1 cellular context compared by ENCODE assay signal in the genomic region with DNA sequence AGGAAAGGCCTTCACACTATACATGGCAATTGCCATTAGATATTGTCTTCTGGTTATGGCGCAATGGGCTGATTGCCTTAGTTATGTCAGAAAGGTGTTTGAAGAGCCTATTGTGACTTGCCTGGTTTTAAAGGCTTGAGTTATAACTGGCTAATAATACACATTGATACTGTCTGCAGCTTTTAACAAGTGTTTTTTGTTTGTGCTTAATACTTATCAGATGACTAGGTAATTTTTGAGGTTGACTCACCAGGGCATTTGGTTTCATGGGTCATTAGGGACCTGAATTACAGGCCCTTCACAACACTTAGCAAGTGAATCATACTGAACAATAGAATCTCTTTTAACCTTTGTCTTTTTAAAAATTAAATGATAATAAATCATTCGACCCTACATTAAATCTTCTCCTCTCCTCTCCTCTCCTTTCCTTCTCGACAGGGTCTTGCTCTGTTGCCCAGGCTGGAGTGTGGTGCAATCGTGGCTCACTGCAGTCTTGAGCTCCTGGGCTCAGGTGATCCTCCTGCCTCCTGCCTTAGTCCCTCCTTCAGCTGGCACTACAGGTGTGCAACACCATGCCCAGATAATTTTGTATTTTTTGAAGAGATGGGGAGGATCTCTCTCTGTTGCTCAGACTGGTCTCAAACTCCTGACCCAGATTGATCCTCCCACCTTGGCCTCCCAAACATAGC.
A peak's percentile ranks its signal among the peaks of the same experiment; 100 is the strongest.
TF ChIP-seq lines count a peak whose summit lies in the region.

No MANE protein-coding gene starts in this region.

TF ChIP-seq in HEK293, 187 proteins besides CTCF, POLR2A, EP300 and RAD21 (continued from another document):
- TF ChIP-seq REST (tag by site-specific recombination; IDR thresholded peaks at IDR 0.05), result no peak
- TF ChIP-seq SP7 (tag by site-specific recombination; IDR thresholded peaks at IDR 0.05), result peak; percentile 76
- TF ChIP-seq ZNF629 (tag by site-specific recombination; IDR thresholded peaks at IDR 0.05), result peak; percentile 56
- TF ChIP-seq, protein P1, sequence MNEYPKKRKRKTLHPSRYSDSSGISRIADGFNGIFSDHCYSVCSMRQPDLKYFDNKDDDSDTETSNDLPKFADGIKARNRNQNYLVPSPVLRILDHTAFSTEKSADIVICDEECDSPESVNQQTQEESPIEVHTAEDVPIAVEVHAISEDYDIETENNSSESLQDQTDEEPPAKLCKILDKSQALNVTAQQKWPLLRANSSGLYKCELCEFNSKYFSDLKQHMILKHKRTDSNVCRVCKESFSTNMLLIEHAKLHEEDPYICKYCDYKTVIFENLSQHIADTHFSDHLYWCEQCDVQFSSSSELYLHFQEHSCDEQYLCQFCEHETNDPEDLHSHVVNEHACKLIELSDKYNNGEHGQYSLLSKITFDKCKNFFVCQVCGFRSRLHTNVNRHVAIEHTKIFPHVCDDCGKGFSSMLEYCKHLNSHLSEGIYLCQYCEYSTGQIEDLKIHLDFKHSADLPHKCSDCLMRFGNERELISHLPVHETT (tag by site-specific recombination; IDR thresholded peaks at IDR 0.05), result peak; percentile 76
- TF ChIP-seq ZNF302 (tag by site-specific recombination; IDR thresholded peaks at IDR 0.05; ENCODE audit: low read depth), result no peak
- TF ChIP-seq ZNF548 (tag by site-specific recombination; IDR thresholded peaks at IDR 0.05), result no peak
- TF ChIP-seq ZFP37 (tag by site-specific recombination; IDR thresholded peaks at IDR 0.05), result peak; percentile 52; the same call in 1 of the 2 replicates
- no peak for TF ChIP-seq BCL11B (tag by site-specific recombination; IDR thresholded peaks at IDR 0.05; ENCODE audit: low read depth)
- peak; percentile 63 for TF ChIP-seq ZNF843 (tag by site-specific recombination; IDR thresholded peaks at IDR 0.05)
- peak; percentile 52; the same call in 1 of the 2 replicates for TF ChIP-seq ZNF121 (tag by site-specific recombination; IDR thresholded peaks at IDR 0.05)
- peak; percentile 8; the same call in 1 of the 2 replicates for TF ChIP-seq GFI1B (tag by site-specific recombination; IDR thresholded peaks at IDR 0.05)
- no peak for TF ChIP-seq ZFP3 (tag by site-specific recombination; IDR thresholded peaks at IDR 0.05; ENCODE audit: low read depth)
- TF ChIP-seq, protein P2, sequence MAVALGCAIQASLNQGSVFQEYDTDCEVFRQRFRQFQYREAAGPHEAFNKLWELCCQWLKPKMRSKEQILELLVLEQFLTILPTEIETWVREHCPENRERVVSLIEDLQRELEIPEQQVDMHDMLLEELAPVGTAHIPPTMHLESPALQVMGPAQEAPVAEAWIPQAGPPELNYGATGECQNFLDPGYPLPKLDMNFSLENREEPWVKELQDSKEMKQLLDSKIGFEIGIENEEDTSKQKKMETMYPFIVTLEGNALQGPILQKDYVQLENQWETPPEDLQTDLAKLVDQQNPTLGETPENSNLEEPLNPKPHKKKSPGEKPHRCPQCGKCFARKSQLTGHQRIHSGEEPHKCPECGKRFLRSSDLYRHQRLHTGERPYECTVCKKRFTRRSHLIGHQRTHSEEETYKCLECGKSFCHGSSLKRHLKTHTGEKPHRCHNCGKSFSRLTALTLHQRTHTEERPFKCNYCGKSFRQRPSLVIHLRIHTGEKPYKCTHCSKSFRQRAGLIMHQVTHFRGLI (tag by site-specific recombination; IDR thresholded peaks at IDR 0.05), result no peak
- no peak for TF ChIP-seq PATZ1 (tag by site-specific recombination; IDR thresholded peaks at IDR 0.05)
- no peak for TF ChIP-seq BCL11A (tag by site-specific recombination; IDR thresholded peaks at IDR 0.05; ENCODE audit: low read depth)
- no peak for TF ChIP-seq PBX3 (CRISPR knock-in tag; IDR thresholded peaks at IDR 0.05)
- TF ChIP-seq ZNF398 (tag by site-specific recombination; IDR thresholded peaks at IDR 0.05), result no peak
- TF ChIP-seq, protein P3, sequence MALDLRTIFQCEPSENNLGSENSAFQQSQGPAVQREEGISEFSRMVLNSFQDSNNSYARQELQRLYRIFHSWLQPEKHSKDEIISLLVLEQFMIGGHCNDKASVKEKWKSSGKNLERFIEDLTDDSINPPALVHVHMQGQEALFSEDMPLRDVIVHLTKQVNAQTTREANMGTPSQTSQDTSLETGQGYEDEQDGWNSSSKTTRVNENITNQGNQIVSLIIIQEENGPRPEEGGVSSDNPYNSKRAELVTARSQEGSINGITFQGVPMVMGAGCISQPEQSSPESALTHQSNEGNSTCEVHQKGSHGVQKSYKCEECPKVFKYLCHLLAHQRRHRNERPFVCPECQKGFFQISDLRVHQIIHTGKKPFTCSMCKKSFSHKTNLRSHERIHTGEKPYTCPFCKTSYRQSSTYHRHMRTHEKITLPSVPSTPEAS (tag by site-specific recombination; IDR thresholded peaks at IDR 0.05), result no peak
- TF ChIP-seq ZNF366 (tag by site-specific recombination; conservative IDR thresholded peaks at IDR 0.05), result peak; percentile 95
- TF ChIP-seq ZNF394 (tag by site-specific recombination; IDR thresholded peaks at IDR 0.05; ENCODE audit: borderline replicate concordance), result peak; percentile 40; the same call in 1 of the 2 replicates
- TF ChIP-seq GLI2 (tag by site-specific recombination; IDR thresholded peaks at IDR 0.05; ENCODE audit: borderline replicate concordance, low read depth), result no peak
- peak; percentile 53; the same call in 1 of the 2 replicates for TF ChIP-seq SCRT2 (tag by site-specific recombination; IDR thresholded peaks at IDR 0.05)
